ENCODE assay signal across 2 cellular contexts in genomic region chr12:57570438-57570837, GRCh38. TPM values are rescaled to one million over a fixed set of nuclear protein-coding genes. Genes with fewer than 3 reads are reported as not detected.
"Had no signal": no experiment of that assay in that cellular context is flagged by ENCODE, and none has a peak within 500 bp of the region (broad histone marks: within the 10 kb centered on the region; RNA-seq: fewer than 3 reads in every experiment).

No MANE protein-coding gene starts in this region.

RNA-seq across cellular contexts. Expression of gene KIF5A, which starts 20.6 kb away (rescaled TPM):
- total RNA-seq: PC-3 had no signal

RNA-seq across cellular contexts. Expression of gene DTX3, which starts 34.2 kb away (rescaled TPM):
- total RNA-seq: OCI-LY7 had no signal

RNA-seq across cellular contexts. Expression of gene ARHGEF25, which starts 40.8 kb away (rescaled TPM):
- total RNA-seq: OCI-LY7 had no signal
